8 cellular contexts compared by ENCODE assay signal in genomic region chr10:70880077-70880534, GRCh38. TPM values are rescaled to one million over a fixed set of nuclear protein-coding genes. Genes with fewer than 3 reads are reported as not detected.
DNase-seq lines count a peak whose midpoint lies in the region; ATAC-seq and TF ChIP-seq lines count a peak whose summit lies in the region.

No MANE protein-coding gene starts in this region.

- H3K4me1 ChIP-seq in effector memory CD4-positive, alpha-beta T cell (ENCODE audit: control insufficient read depth, insufficient read depth, low read length, poor library complexity, severe bottlenecking), result no peaks in the 10 kb centered on the region

- H3K27me3 ChIP-seq in effector memory CD4-positive, alpha-beta T cell (replicated peaks; ENCODE audit: control insufficient read depth, insufficient read depth, low read length, poor library complexity, severe bottlenecking), result no peaks in the 10 kb centered on the region

- H3K36me3 Mint-ChIP-seq in activated CD8-positive, alpha-beta T cell treated with anti-CD3 and anti-CD28 coated beads, Interleukin-2, amount 10 ng/mL, durations not matched to agents 7 days and 5 days (ENCODE audit: low read depth), result peaks cover 15% of the 10 kb centered on the region

- no peak overlapping the region for H3K27ac ChIP-seq in effector memory CD4-positive, alpha-beta T cell (ENCODE audit: insufficient read depth, low read length, poor library complexity, severe bottlenecking)

- POLR2A ChIA-PET in activated CD8-positive, alpha-beta T cell treated with anti-CD3 and anti-CD28 coated beads, Interleukin-2, amount 10 ng/mL, durations not matched to agents 7 days and 5 days (lab: Charles Lee), result interaction anchor here (0.8 kb wide), 1 partner anchor 7 kb away, joined by 4 read pairs; no protein-coding TSS in a partner anchor

- CTCF ChIA-PET in activated CD8-positive, alpha-beta T cell treated with anti-CD3 and anti-CD28 coated beads, Interleukin-2, amount 10 ng/mL, durations not matched to agents 7 days and 5 days (lab: Charles Lee), result interaction anchor here (0.7 to 7.2 kb wide), 7 partner anchors 7 to 329 kb away, joined by 3 to 38 read pairs (median 4); partner anchors contain the start of gene SGPL1

- no peaks in the 10 kb centered on the region for H3K9me3 Mint-ChIP-seq in activated CD8-positive, alpha-beta T cell treated with anti-CD3 and anti-CD28 coated beads, Interleukin-2, amount 10 ng/mL, durations not matched to agents 7 days and 5 days (ENCODE audit: insufficient read depth)

- no peak overlapping the region for H3K4me3 ChIP-seq in effector memory CD4-positive, alpha-beta T cell (ENCODE audit: insufficient read depth, low read depth, low read length, poor library complexity, severe bottlenecking)

- ATAC-seq in HG03460 (IDR thresholded peaks at IDR 0.05; ENCODE audit: unreplicated experiment) (peak; percentile 79), GM21360 (IDR thresholded peaks at IDR 0.05; ENCODE audit: unreplicated experiment) (no peak)
- ATAC-seq in activated CD8-positive, alpha-beta T cell treated with anti-CD3 and anti-CD28 coated beads, Interleukin-2, amount 10 ng/mL, durations not matched to agents 7 days and 5 days, result peak; percentile 89

- DNase-seq in NCI-H82 treated with DMSO at 0.1 percent for 48 hours (lab: John Stamatoyannopoulos, UW; ENCODE audit: unreplicated experiment) (peak; percentile 34), midbrain (lab: John Stamatoyannopoulos, UW) (peak; percentile 89)
- DNase-seq in activated CD8-positive, alpha-beta T cell treated with anti-CD3 and anti-CD28 coated beads, Interleukin-2, amount 10 ng/mL, durations not matched to agents 7 days and 5 days, result peak; percentile 84
- DNase-seq in effector memory CD4-positive, alpha-beta T cell, result peak; percentile 30 to 61 (median 46)
- DNase-seq in stimulated activated CD8-positive, alpha-beta memory T cell treated with anti-CD3 and anti-CD28 coated beads, Interleukin-4, amount 100 ng/mL, for 1 hour (ENCODE audit: low read depth in 2 of 2, low spot score in 1 of 2), result peak; percentile 46 to 52

- peak; percentile 35 for TF ChIP-seq CTCF in GM12801 (IDR thresholded peaks at IDR 0.05; ENCODE audit: extremely low read depth, insufficient read length)

- no peaks in the 10 kb centered on the region for H3K9me3 ChIP-seq in effector memory CD4-positive, alpha-beta T cell (ENCODE audit: control insufficient read depth, low read length)

- no peak overlapping the region for H3K27ac Mint-ChIP-seq in activated CD8-positive, alpha-beta T cell treated with anti-CD3 and anti-CD28 coated beads, Interleukin-2, amount 10 ng/mL, durations not matched to agents 7 days and 5 days

- peaks cover 2% of the 10 kb centered on the region for H3K4me1 Mint-ChIP-seq in activated CD8-positive, alpha-beta T cell treated with anti-CD3 and anti-CD28 coated beads, Interleukin-2, amount 10 ng/mL, durations not matched to agents 7 days and 5 days (ENCODE audit: low read depth)

- H3K4me3 Mint-ChIP-seq in activated CD8-positive, alpha-beta T cell treated with anti-CD3 and anti-CD28 coated beads, Interleukin-2, amount 10 ng/mL, durations not matched to agents 7 days and 5 days, result no peak overlapping the region

- peaks cover 27% of the 10 kb centered on the region for H3K36me3 ChIP-seq in effector memory CD4-positive, alpha-beta T cell (ENCODE audit: control insufficient read depth, insufficient read depth, low read length)

- no peaks in the 10 kb centered on the region for H3K27me3 Mint-ChIP-seq in activated CD8-positive, alpha-beta T cell treated with anti-CD3 and anti-CD28 coated beads, Interleukin-2, amount 10 ng/mL, durations not matched to agents 7 days and 5 days (ENCODE audit: low read depth)

RNA-seq across cellular contexts. Expression of gene PCBD1, which starts 8.3 kb away (rescaled TPM):
- total RNA-seq in activated CD8-positive, alpha-beta T cell treated with anti-CD3 and anti-CD28 coated beads, Interleukin-2, amount 10 ng/mL, durations not matched to agents 7 days and 5 days, result 10 to 100 TPM; 28.6 to 31.7 TPM

Comparison
In these comparisons a context has a peak if more than half of its experiments do, and no peak if none do; other contexts are left out.
1. DNase-seq: peak in every context shown above with its lines; median percentile 89 in midbrain; 84 in activated CD8-positive, alpha-beta T cell treated with anti-CD3 and anti-CD28 coated beads, Interleukin-2, amount 10 ng/mL, durations not matched to agents 7 days and 5 days; 49 in stimulated activated CD8-positive, alpha-beta memory T cell treated with anti-CD3 and anti-CD28 coated beads, Interleukin-4, amount 100 ng/mL, for 1 hour; 46 in effector memory CD4-positive, alpha-beta T cell; 34 in NCI-H82 treated with DMSO at 0.1 percent for 48 hours.